In genomic region chr1:78370779-78371482, GRCh38 we compare ENCODE assay signal across 9 cellular contexts.
DNase-seq lines count a peak whose midpoint lies in the region; ATAC-seq and TF ChIP-seq lines count a peak whose summit lies in the region.
"Had no signal": no experiment of that assay in that cellular context is flagged by ENCODE, and none has a peak within 500 bp of the region (broad histone marks: within the 10 kb centered on the region; RNA-seq: fewer than 3 reads in every experiment).

No MANE protein-coding gene starts in this region.

- in situ Hi-C loops in GM13976 (cut with MboI; ENCODE audit: low sequenced_read_pairs, unreplicated experiment): no loop called here

- ATAC-seq in GM21619 (IDR thresholded peaks at IDR 0.05; ENCODE audit: unreplicated experiment) (peak; percentile 75), HG03442 (IDR thresholded peaks at IDR 0.05; ENCODE audit: unreplicated experiment) (peak; percentile 54)

- no peak overlapping the region for H3K4me3 ChIP-seq in fibroblast of mammary gland (ENCODE audit: control insufficient read depth, low read depth, low read length)

- no peak for TF ChIP-seq CTCF in fibroblast of mammary gland (conservative IDR thresholded peaks at IDR 0.05; ENCODE audit: control insufficient read depth, insufficient read depth, low read depth, low read length)
- TF ChIP-seq CTCF in GM13976 (IDR thresholded peaks at IDR 0.05; ENCODE audit: borderline replicate concordance, control extremely low read depth, extremely low read depth, insufficient read depth, missing control alignments): no peak

- DNase-seq in ELR (ENCODE audit: low read depth): peak; percentile 80
- peak; percentile 98 for DNase-seq in fibroblast of mammary gland (ENCODE audit: low read depth)
- no peak for DNase-seq in SKM-1 (lab: John Stamatoyannopoulos, UW; ENCODE audit: unreplicated experiment)
- DNase-seq in NCI-H2081 treated with DMSO at 0.1 percent for 48 hours (lab: John Stamatoyannopoulos, UW): no peak
- no peak for DNase-seq in GM13976 (ENCODE audit: low spot score)
- no peak for DNase-seq in NCI-H2171 (lab: John Stamatoyannopoulos, UW)
- DNase-seq: NCI-H1092 treated with DMSO at 0.1 percent for 48 hours had no signal

Comparison
In these comparisons a context has a peak if more than half of its experiments do, and no peak if none do; other contexts are left out.
1. DNase-seq: peak in ELR (single experiment) and fibroblast of mammary gland (single experiment); none in SKM-1 (single experiment), NCI-H2081 treated with DMSO at 0.1 percent for 48 hours (single experiment), GM13976 (single experiment) and NCI-H2171 (single experiment).